8 cellular contexts compared by ENCODE assay signal in the genomic region with DNA sequence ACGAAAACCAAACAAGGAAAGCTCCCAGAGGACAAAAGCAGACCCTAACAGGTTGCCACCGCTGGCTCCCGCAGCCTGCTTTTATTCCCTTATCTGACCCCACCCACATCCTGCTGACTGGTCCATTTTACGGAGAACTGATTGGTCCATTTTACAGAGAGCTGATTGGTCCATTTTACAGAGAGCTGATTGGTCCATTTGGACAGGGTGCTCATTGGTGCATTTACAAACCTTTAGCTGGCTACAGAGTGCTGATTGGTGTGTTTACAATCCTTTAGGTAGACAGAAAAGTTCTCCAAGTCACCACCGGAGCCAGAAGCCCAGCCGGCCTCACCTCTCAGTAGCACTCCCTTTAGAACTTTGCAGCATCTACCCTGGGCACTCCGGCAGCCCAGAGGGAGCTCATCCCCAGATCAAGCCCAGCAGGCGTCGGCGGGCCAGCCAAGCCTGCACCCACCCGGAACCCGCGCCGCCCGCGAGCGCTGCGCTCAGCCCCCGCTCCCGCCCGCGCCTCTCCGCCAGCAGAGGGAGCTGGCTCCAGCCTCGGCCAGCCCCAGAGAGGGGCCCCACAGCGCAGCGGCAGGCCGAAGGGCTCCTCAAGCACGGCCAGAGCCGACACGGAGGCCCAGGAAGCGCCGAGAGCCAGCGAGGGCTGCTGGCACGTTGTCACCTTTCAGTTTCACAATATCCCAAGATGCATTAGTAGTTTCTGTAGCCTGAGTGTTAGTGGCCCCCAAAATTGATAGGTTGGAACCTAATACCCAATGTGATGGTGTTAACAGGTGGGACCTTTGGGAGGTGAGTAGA. TPM values are rescaled to one million over a fixed set of nuclear protein-coding genes. Genes with fewer than 3 reads are reported as not detected.
DNase-seq lines count a peak whose midpoint lies in the region; ATAC-seq and TF ChIP-seq lines count a peak whose summit lies in the region.

No MANE protein-coding gene starts in this region.

- intact Hi-C loops in Caco-2 (cut with micrococcal nuclease; ENCODE audit: unreplicated experiment), result loop anchor here (2.0 kb wide), 1 partner anchor 265 kb away; no protein-coding TSS in a partner anchor

- CTCF ChIA-PET in Caco-2 (lab: Charles Lee), result interaction anchor here (0.7 to 1.9 kb wide), 4 partner anchors 10 to 265 kb away, joined by 3 to 9 read pairs (median 4); no protein-coding TSS in a partner anchor

- no peaks in the 10 kb centered on the region for H3K4me1 Mint-ChIP-seq in Caco-2 (ENCODE audit: low read depth, unreplicated experiment)

- H3K4me3 Mint-ChIP-seq in Caco-2 (ENCODE audit: unreplicated experiment), result peak overlapping the region; percentile 59

- H3K4me3 ChIP-seq in Caco-2 (ENCODE audit: low read depth, low read length), result 0 out of 2 replicates have a peak overlapping the region, but pooled peaks have one; percentile 7
- H3K4me3 ChIP-seq in foreskin fibroblast (ENCODE audit: low read depth in 1 of 2, low read length in 2 of 2), result peak overlapping the region in 1 of 2 donors; percentile 15
- H3K4me3 ChIP-seq in retinal pigment epithelial cell (ENCODE audit: low read length), result no peak overlapping the region

- H3K4me1 ChIP-seq in Caco-2, result peaks cover 6% of the 10 kb centered on the region

- no peaks in the 10 kb centered on the region for H3K36me3 ChIP-seq in Caco-2 (ENCODE audit: control insufficient read depth, insufficient read depth, low read length)

- POLR2A ChIA-PET in Caco-2 (lab: Charles Lee), result no interaction called here

- peak; percentile 60 to 71 for DNase-seq in Caco-2
- peak; percentile 10 for DNase-seq in NCI-H146 treated with DMSO at 0.1 percent for 48 hours (lab: John Stamatoyannopoulos, UW; ENCODE audit: unreplicated experiment)
- peak; percentile 75 for DNase-seq in activated T-cell treated with anti-CD3 and anti-CD28 coated beads, Interleukin-2, amount 50 U/mL, for 1 hour
- DNase-seq in foreskin fibroblast, result peak; percentile 24 to 62
- DNase-seq in retinal pigment epithelial cell (ENCODE audit: low read depth), result no peak
- DNase-seq in HT-29 (ENCODE audit: low spot score), result no peak
- no peak for DNase-seq in GM19238 (ENCODE audit: insufficient read length, low spot score)

- H3K27me3 Mint-ChIP-seq in Caco-2 (ENCODE audit: insufficient read depth, unreplicated experiment), result peaks cover 5% of the 10 kb centered on the region

- TF ChIP-seq CTCF in Caco-2 (IDR thresholded peaks at IDR 0.05; ENCODE audit: insufficient read depth in 1 of 2, low read depth in 1 of 2, low read length in 1 of 2, severe bottlenecking in 1 of 2, unreplicated experiment in 1 of 2) (peak; percentile 55 to 66), foreskin fibroblast (IDR thresholded peaks at IDR 0.05; ENCODE audit: low read depth, low read length) (peak; percentile 45), retinal pigment epithelial cell (conservative IDR thresholded peaks at IDR 0.05; ENCODE audit: low read depth, low read length) (peak; percentile 65)

- H3K27me3 ChIP-seq in Caco-2 (replicated peaks; ENCODE audit: control insufficient read depth, insufficient read depth, low read length), result peaks cover 1% of the 10 kb centered on the region; the same call in 1 of the 2 replicates

- H3K36me3 Mint-ChIP-seq in Caco-2 (ENCODE audit: insufficient read depth, unreplicated experiment), result no peaks in the 10 kb centered on the region

- H3K27ac Mint-ChIP-seq in Caco-2 (ENCODE audit: unreplicated experiment), result no peak overlapping the region

- peak; percentile 87 for ATAC-seq in GM21619 (IDR thresholded peaks at IDR 0.05; ENCODE audit: unreplicated experiment)

- 0 out of 2 replicates have a peak, but pooled peaks cover 8% of the 10 kb centered on the region for H3K9me3 ChIP-seq in Caco-2

- no TSS peak for BruUV-seq in Caco-2 (replicated peaks; lab: Mats Ljungman, UMichigan)

- no peaks in the 10 kb centered on the region for H3K9me3 Mint-ChIP-seq in Caco-2 (ENCODE audit: unreplicated experiment)

RNA-seq across cellular contexts. Expression of a gene that starts 35.3 kb away (rescaled TPM):
- 114 and 122 TPM in 2 replicates for total RNA-seq in Caco-2 (2022)
- total RNA-seq in HT-29 (2014; rRNA removed; shearing (Covaris generic)), result 392 and 406 TPM in 2 replicates

Comparison
In these comparisons a context has a peak if more than half of its experiments do, and no peak if none do; other contexts are left out.
1. DNase-seq: peak in Caco-2 (2 of 2), NCI-H146 treated with DMSO at 0.1 percent for 48 hours (single experiment), activated T-cell treated with anti-CD3 and anti-CD28 coated beads, Interleukin-2, amount 50 U/mL, for 1 hour (single experiment) and foreskin fibroblast (2 of 2); none in retinal pigment epithelial cell (single experiment), HT-29 (single experiment) and GM19238 (single experiment).
2. Peak in every context shown above with its lines, with median percentiles within 50 percentile points of each other: CTCF ChIP-seq.